26 cellular contexts compared by ENCODE assay signal in the genomic region with DNA sequence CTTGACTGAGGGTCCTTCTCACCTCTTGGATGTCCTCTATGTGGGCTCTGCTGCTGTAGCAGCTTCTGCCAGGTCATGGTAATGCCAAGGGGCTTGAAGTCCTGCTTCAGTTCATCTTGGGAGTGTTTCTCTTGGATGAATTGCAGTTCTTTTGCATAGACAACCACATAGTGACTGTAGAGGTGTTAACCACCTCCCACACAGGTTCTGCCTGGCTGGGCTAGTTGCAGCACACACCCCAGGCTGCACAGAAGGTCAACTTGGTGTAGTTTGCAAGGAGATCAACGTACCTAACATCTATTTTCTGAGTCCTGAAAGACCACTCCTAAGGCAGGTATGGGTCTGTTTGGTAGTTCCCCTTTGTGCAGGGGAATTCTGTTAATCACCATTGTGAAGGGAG.
A peak's percentile ranks its signal among the peaks of the same experiment; 100 is the strongest.
DNase-seq lines count a peak whose midpoint lies in the region; ATAC-seq, FAIRE-seq and TF ChIP-seq lines count a peak whose summit lies in the region.
"Had no signal": no experiment of that assay in that cellular context is flagged by ENCODE, and none has a peak within 500 bp of the region (broad histone marks: within the 10 kb centered on the region; RNA-seq: fewer than 3 reads in every experiment).

No MANE protein-coding gene starts in this region.

- no peak overlapping the region for H2BK5ac ChIP-seq in H1 (ENCODE audit: low read depth, low read length)

- no peak overlapping the region for H2BK20ac ChIP-seq in H1 (ENCODE audit: low read length)

- no peak overlapping the region for H4K5ac ChIP-seq in H1 (ENCODE audit: insufficient read length, low read depth, low read length)

- no peaks in the 10 kb centered on the region for H3K23me2 ChIP-seq in H1 (ENCODE audit: low read depth, low read length)

- no peak overlapping the region for H3K27ac Mint-ChIP-seq in nephron progenitor cell
- H3K27ac Mint-ChIP-seq: CD4-positive, CD25-positive, alpha-beta regulatory T cell; CD8-positive, alpha-beta memory T cell had no signal

- H3K4me1 ChIP-seq in H1 (replicated peaks in 1 of 4; ENCODE audit: control insufficient read depth in 3 of 4, insufficient read depth in 4 of 4, low read length in 3 of 4) = peaks cover 0 to 15% (median 9%) of the 10 kb centered on the region in 4 experiments; a peak in 5 of 7 replicates

- H3K56ac ChIP-seq in H1 (replicated peaks; ENCODE audit: insufficient read length, low read depth, low read length) = no peak overlapping the region

- no peak for TF ChIP-seq RAD21 in H1 (IDR thresholded peaks at IDR 0.05 in 1 of 2, conservative IDR thresholded peaks at IDR 0.05 in 1 of 2; ENCODE audit: low read depth in 2 of 2, low read length in 2 of 2)

- H3K27me3 ChIP-seq in H1 (replicated peaks in 1 of 4; ENCODE audit: control insufficient read depth in 3 of 4, extremely low read depth in 1 of 4, insufficient read depth in 3 of 4, low read length in 3 of 4) = no peaks in the 10 kb centered on the region; a peak in 2 of 7 replicates
- H3K27me3 ChIP-seq: BE2C had no signal

- ATAC-seq in GM21367 (IDR thresholded peaks at IDR 0.05; ENCODE audit: unreplicated experiment) (peak; percentile 70), GM18909 (IDR thresholded peaks at IDR 0.05; ENCODE audit: poor library complexity, unreplicated experiment) (no peak)
- ATAC-seq: K562 had no signal

- peaks cover 2% of the 10 kb centered on the region for H3K79me1 ChIP-seq in H1 (ENCODE audit: low read depth, low read length)

- no peak overlapping the region for H3K27ac ChIP-seq in H1 (ENCODE audit: low read depth, low read length)
- no peak overlapping the region for H3K27ac ChIP-seq in substantia nigra (ENCODE audit: low read depth, low read length, poor library complexity, severe bottlenecking)
- H3K27ac ChIP-seq: GM23248 had no signal

- no peak overlapping the region for H4K8ac ChIP-seq in H1 (ENCODE audit: extremely low read depth, insufficient read depth, low read length)

- H3K4me1 Mint-ChIP-seq in nephron progenitor cell = peaks cover 80% of the 10 kb centered on the region
- H3K4me1 Mint-ChIP-seq: CD4-positive, CD25-positive, alpha-beta regulatory T cell; CD8-positive, alpha-beta memory T cell had no signal

- H3K4me3 ChIP-seq in H1 (ENCODE audit: extremely low read depth in 1 of 4, insufficient read depth in 2 of 4, low read depth in 3 of 4, low read length in 4 of 4) = no peak overlapping the region
- H3K4me3 ChIP-seq: GM23248, K562 had no signal

- CTCF ChIA-PET in H1 (lab: Charles Lee; ENCODE audit: partially characterized antibody) = interaction anchor here (0.7 kb wide), 2 partner anchors 48 to 132 kb away, joined by 3 read pairs; no protein-coding TSS in a partner anchor

- H3K36me3 ChIP-seq in H1 (ENCODE audit: control insufficient read depth in 2 of 4, insufficient read depth in 4 of 4, low read length in 3 of 4) = no peaks in the 10 kb centered on the region
- H3K36me3 ChIP-seq: BE2C had no signal

- TF ChIP-seq CTCF in H1 (IDR thresholded peaks at IDR 0.05; ENCODE audit: control extremely low read depth in 1 of 3, insufficient read depth in 1 of 3, low read depth in 1 of 3, low read length in 3 of 3) = no peak
- TF ChIP-seq CTCF in nephron progenitor cell (IDR thresholded peaks at IDR 0.05) = no peak

- TF ChIP-seq EP300 in H1 (IDR thresholded peaks at IDR 0.05; ENCODE audit: borderline replicate concordance in 1 of 2, low read depth in 2 of 2, low read length in 2 of 2) = no peak

- H2BK12ac ChIP-seq in H1 (ENCODE audit: low read depth, low read length) = 0 out of 2 replicates have a peak overlapping the region, but pooled peaks have one; percentile 82

- H3K9me3 Mint-ChIP-seq in nephron progenitor cell = no peaks in the 10 kb centered on the region
- H3K9me3 Mint-ChIP-seq: CD8-positive, alpha-beta memory T cell had no signal

- no peak for FAIRE-seq in H1 (lab: Jason Lieb, UNC)
- peak; percentile 96 for FAIRE-seq in urothelium cell line (lab: Jason Lieb, UNC)
- FAIRE-seq: A204.1, GM12891, GM19239, H54, K562 had no signal

- POLR2A ChIA-PET in H1 (lab: Charles Lee; ENCODE audit: partially characterized antibody) = no interaction called here

- H2BK15ac ChIP-seq in H1 (ENCODE audit: low read length) = no peak overlapping the region

- peak overlapping the region; percentile 6 for H3K4me3 Mint-ChIP-seq in nephron progenitor cell
- H3K4me3 Mint-ChIP-seq: CD4-positive, CD25-positive, alpha-beta regulatory T cell; CD8-positive, alpha-beta memory T cell had no signal

- peak overlapping the region; percentile 41 for H4K91ac ChIP-seq in H1 (replicated peaks; ENCODE audit: insufficient read length, low read length)

- no peak for TF ChIP-seq POLR2A in H1 (IDR thresholded peaks at IDR 0.05; ENCODE audit: control extremely low read depth in 1 of 2, low read depth in 2 of 2, low read length in 2 of 2)

- H3K14ac ChIP-seq in H1 (ENCODE audit: insufficient read length) = no peak overlapping the region

- 0 out of 2 replicates have a peak overlapping the region, but pooled peaks have one; percentile 57 for H2AK5ac ChIP-seq in H1 (ENCODE audit: low read depth, low read length)

- DNase-seq in H1 (ENCODE audit: low read depth in 1 of 2, low spot score in 2 of 2) (no peak), nephron progenitor cell (no peak), urothelium cell line (ENCODE audit: low spot score) (no peak), substantia nigra (lab: John Stamatoyannopoulos, UW) (no peak), NCI-H128 (lab: John Stamatoyannopoulos, UW; ENCODE audit: unreplicated experiment) (no peak), NCI-H526 treated with DMSO at 0.1 percent for 48 hours (lab: John Stamatoyannopoulos, UW) (no peak)
- DNase-seq: ACHN; BE2C; C1 segment of cervical spinal cord; CD4-positive, CD25-positive, alpha-beta regulatory T cell; CD8-positive, alpha-beta memory T cell; COR-L47; DMS 273 treated with DMSO at 0.1 percent for 48 hours; DMS53; DND-41; EL; GM23248; HCEC 1CT; IMR-90 had no signal

- H2AFZ ChIP-seq in H1 (ENCODE audit: low read length) = no peak overlapping the region
- H2AFZ ChIP-seq: GM23248 had no signal

- no peak overlapping the region for H3K9ac ChIP-seq in H1 (replicated peaks in 1 of 4; ENCODE audit: extremely low read depth in 1 of 4, low read depth in 3 of 4, low read length in 3 of 4)
- H3K9ac ChIP-seq: GM23248 had no signal

- no peak overlapping the region for H3K18ac ChIP-seq in H1 (ENCODE audit: extremely low read depth, low read length)

- H3K36me3 Mint-ChIP-seq in nephron progenitor cell (ENCODE audit: low read depth) = no peaks in the 10 kb centered on the region
- H3K36me3 Mint-ChIP-seq: CD4-positive, CD25-positive, alpha-beta regulatory T cell; CD8-positive, alpha-beta memory T cell had no signal

- no peak overlapping the region for H3K23ac ChIP-seq in H1 (ENCODE audit: insufficient read length)

- 72% methylated on average over 1 of the region's 1 CpG; no CpG with 5 or more reads in 1 of the 2 experiments for WGBS in H1 (ENCODE audit: extremely low coverage in 1 of 2, insufficient coverage in 1 of 2, insufficient read length in 1 of 2, insufficient replicate concordance in 2 of 2, low coverage in 1 of 2, low lambda C conversion rate in 2 of 2, missing lambda C conversion rate in 1 of 2), 2 experiments

- no peak overlapping the region for H2BK120ac ChIP-seq in H1 (replicated peaks; ENCODE audit: low read depth, low read length)

- H3K9me3 ChIP-seq in H1 (ENCODE audit: insufficient read depth in 2 of 2, low read depth in 1 of 2, low read length in 1 of 2) = no peaks in the 10 kb centered on the region
- H3K9me3 ChIP-seq: BE2C had no signal

- H3K4me2 ChIP-seq in H1 (ENCODE audit: insufficient read depth in 1 of 2, low read depth in 2 of 2, low read length in 2 of 2) = no peak overlapping the region

- no peak overlapping the region for H3K4ac ChIP-seq in H1 (replicated peaks; ENCODE audit: insufficient read length, low read depth, low read length)

- peaks cover 2% of the 10 kb centered on the region for H3K27me3 Mint-ChIP-seq in nephron progenitor cell (ENCODE audit: low read depth, poor library complexity)

- peaks cover 0 to 3% of the 10 kb centered on the region in 2 experiments for H4K20me1 ChIP-seq in H1 (replicated peaks in 1 of 2; ENCODE audit: control insufficient read depth in 1 of 2, insufficient read depth in 2 of 2, low read length in 2 of 2)

- no peaks in the 10 kb centered on the region for H3K79me2 ChIP-seq in H1 (ENCODE audit: control insufficient read depth in 1 of 2, insufficient read depth in 2 of 2, low read length in 2 of 2)

TF ChIP-seq in H1, 55 proteins besides CTCF, POLR2A, EP300 and RAD21:
- no peak for TF ChIP-seq TCF12 (IDR thresholded peaks at IDR 0.05; ENCODE audit: low read depth, low read length)
- TF ChIP-seq SUZ12 (IDR thresholded peaks at IDR 0.05; ENCODE audit: low read length) = no peak
- TF ChIP-seq, protein P1, sequence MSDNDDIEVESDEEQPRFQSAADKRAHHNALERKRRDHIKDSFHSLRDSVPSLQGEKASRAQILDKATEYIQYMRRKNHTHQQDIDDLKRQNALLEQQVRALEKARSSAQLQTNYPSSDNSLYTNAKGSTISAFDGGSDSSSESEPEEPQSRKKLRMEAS (IDR thresholded peaks at IDR 0.05) = no peak
- no peak for TF ChIP-seq HDAC6 (IDR thresholded peaks at IDR 0.05; ENCODE audit: low read depth, low read length)
- no peak for TF ChIP-seq CREB1 (IDR thresholded peaks at IDR 0.05)
- no peak for TF ChIP-seq KDM1A (IDR thresholded peaks at IDR 0.05; ENCODE audit: borderline replicate concordance, low read length)
- no peak for TF ChIP-seq POLR2AphosphoS5 (IDR thresholded peaks at IDR 0.05; ENCODE audit: low read depth, low read length)
- TF ChIP-seq RNF2 (IDR thresholded peaks at IDR 0.05; ENCODE audit: borderline replicate concordance, low read depth, low read length, missing control alignments, poor library complexity, severe bottlenecking) = no peak
- no peak for TF ChIP-seq SP2 (IDR thresholded peaks at IDR 0.05; ENCODE audit: low read length)
- no peak for TF ChIP-seq GTF2F1 (IDR thresholded peaks at IDR 0.05; ENCODE audit: borderline replicate concordance, low read depth, low read length)
